Comparison of ENCODE assay signal across 8 cellular contexts in genomic region chr11:57116654-57117053, GRCh38.
DNase-seq lines count a peak whose midpoint lies in the region; ATAC-seq and TF ChIP-seq lines count a peak whose summit lies in the region.

No MANE protein-coding gene starts in this region.

- H3K27me3 ChIP-seq in thyroid gland: no peaks in the 10 kb centered on the region

- CTCF ChIA-PET in activated CD8-positive, alpha-beta T cell treated with anti-CD3 and anti-CD28 coated beads, Interleukin-2, amount 10 ng/mL, durations not matched to agents 7 days and 5 days (lab: Charles Lee): interaction anchor here (2.9 kb wide), 1 partner anchor 133 kb away, joined by 23 read pairs; no protein-coding TSS in a partner anchor

- DNase-seq in DMS114 treated with DMSO at 0.1 percent for 48 hours (lab: John Stamatoyannopoulos, UW; ENCODE audit: unreplicated experiment): peak; percentile 3
- peak; percentile 52 for DNase-seq in MV-4-11 (lab: John Stamatoyannopoulos, UW)
- DNase-seq in activated CD8-positive, alpha-beta T cell treated with anti-CD3 and anti-CD28 coated beads, Interleukin-2, amount 10 ng/mL, durations not matched to agents 7 days and 5 days: peak; percentile 33
- DNase-seq in iPS DF 4.7 (ENCODE audit: extremely low read depth, low spot score): peak; percentile 5
- DNase-seq in thyroid gland: peak; percentile 14 to 29
- DNase-seq in NCI-H1436 (lab: John Stamatoyannopoulos, UW): no peak

- no peaks in the 10 kb centered on the region for H3K36me3 Mint-ChIP-seq in activated CD8-positive, alpha-beta T cell treated with anti-CD3 and anti-CD28 coated beads, Interleukin-2, amount 10 ng/mL, durations not matched to agents 7 days and 5 days (ENCODE audit: low read depth)

- TF ChIP-seq CTCF in thyroid gland (IDR thresholded peaks at IDR 0.05): peak in 4 of 6 experiments; percentile 8 to 47 (median 42)

- H3K36me3 ChIP-seq in thyroid gland: no peaks in the 10 kb centered on the region

- intact Hi-C loops in thyroid gland (cut with DNase I): loop anchor here (5.0 kb wide), 1 partner anchor 131 kb away; no protein-coding TSS in a partner anchor

- H3K4me1 Mint-ChIP-seq in activated CD8-positive, alpha-beta T cell treated with anti-CD3 and anti-CD28 coated beads, Interleukin-2, amount 10 ng/mL, durations not matched to agents 7 days and 5 days (ENCODE audit: low read depth): no peaks in the 10 kb centered on the region

- no peak overlapping the region for H3K4me3 Mint-ChIP-seq in activated CD8-positive, alpha-beta T cell treated with anti-CD3 and anti-CD28 coated beads, Interleukin-2, amount 10 ng/mL, durations not matched to agents 7 days and 5 days

- no peak overlapping the region for H3K27ac ChIP-seq in thyroid gland

- no peak overlapping the region for H3K27ac Mint-ChIP-seq in activated CD8-positive, alpha-beta T cell treated with anti-CD3 and anti-CD28 coated beads, Interleukin-2, amount 10 ng/mL, durations not matched to agents 7 days and 5 days

- no peaks in the 10 kb centered on the region for H3K9me3 ChIP-seq in thyroid gland

- no peaks in the 10 kb centered on the region for H3K4me1 ChIP-seq in thyroid gland

- H3K4me3 ChIP-seq in thyroid gland (replicated peaks in 1 of 3): no peak overlapping the region

- ATAC-seq in GM19397 (IDR thresholded peaks at IDR 0.05; ENCODE audit: unreplicated experiment) (peak; percentile 67), HG02981 (IDR thresholded peaks at IDR 0.05; ENCODE audit: unreplicated experiment) (no peak)
- ATAC-seq in activated CD8-positive, alpha-beta T cell treated with anti-CD3 and anti-CD28 coated beads, Interleukin-2, amount 10 ng/mL, durations not matched to agents 7 days and 5 days: no peak

- 67 to 72% methylated on average over 5 of the region's 5 CpGs for WGBS in thyroid gland, 2 donors

- TF ChIP-seq POLR2A in thyroid gland (IDR thresholded peaks at IDR 0.05): no peak

- H3K9me3 Mint-ChIP-seq in activated CD8-positive, alpha-beta T cell treated with anti-CD3 and anti-CD28 coated beads, Interleukin-2, amount 10 ng/mL, durations not matched to agents 7 days and 5 days (ENCODE audit: insufficient read depth): no peaks in the 10 kb centered on the region

- H3K27me3 Mint-ChIP-seq in activated CD8-positive, alpha-beta T cell treated with anti-CD3 and anti-CD28 coated beads, Interleukin-2, amount 10 ng/mL, durations not matched to agents 7 days and 5 days (ENCODE audit: low read depth): no peaks in the 10 kb centered on the region

- POLR2A ChIA-PET in activated CD8-positive, alpha-beta T cell treated with anti-CD3 and anti-CD28 coated beads, Interleukin-2, amount 10 ng/mL, durations not matched to agents 7 days and 5 days (lab: Charles Lee): no interaction called here
